In the genomic region with DNA sequence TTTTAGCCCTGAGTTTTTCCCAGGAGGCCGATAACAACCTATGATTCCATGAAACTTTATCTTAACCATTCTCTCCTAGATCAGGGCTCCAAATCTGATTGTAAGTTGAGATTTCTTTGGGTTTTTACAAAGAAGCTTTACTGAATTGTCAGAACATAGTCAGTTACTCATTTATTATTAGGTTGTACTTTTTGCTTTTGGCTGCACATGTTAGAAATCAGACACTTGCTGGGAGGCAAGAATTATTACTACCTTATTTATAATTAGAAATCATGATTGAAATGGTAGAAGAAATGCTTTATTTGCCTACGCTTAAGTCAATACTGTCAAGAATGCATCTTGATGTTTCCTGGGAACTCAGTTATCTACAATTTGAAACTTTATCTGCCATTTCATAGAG, we compare ENCODE assay signal across 19 cellular contexts.
A peak's percentile ranks its signal among the peaks of the same experiment; 100 is the strongest.
DNase-seq lines count a peak whose midpoint lies in the region; ATAC-seq and TF ChIP-seq lines count a peak whose summit lies in the region.
"Had no signal": no experiment of that assay in that cellular context is flagged by ENCODE, and none has a peak within 500 bp of the region (broad histone marks: within the 10 kb centered on the region; RNA-seq: fewer than 3 reads in every experiment).

No MANE protein-coding gene starts in this region.

- H3K27ac ChIP-seq in Peyer's patch (no peak overlapping the region), lower lobe of right lung (no peak overlapping the region)
- H3K27ac ChIP-seq: adrenal gland, gastrocnemius medialis, suprapubic skin, vagina, WERI-Rb-1 had no signal

- no peaks in the 10 kb centered on the region for H3K9me3 ChIP-seq in Peyer's patch
- H3K9me3 ChIP-seq in lower lobe of right lung = no peaks in the 10 kb centered on the region
- H3K9me3 ChIP-seq: adrenal gland, gastrocnemius medialis, suprapubic skin, vagina had no signal

- H3K4me3 ChIP-seq in Peyer's patch (no peak overlapping the region), lower lobe of right lung (no peak overlapping the region)
- H3K4me3 ChIP-seq: adrenal gland, gastrocnemius medialis, suprapubic skin, vagina had no signal

- intact Hi-C loops in lower lobe of right lung (cut with DNase I) = no loop called here

- TF ChIP-seq POLR2A in Peyer's patch (IDR thresholded peaks at IDR 0.05) = no peak

- H3K27me3 Mint-ChIP-seq in stimulated activated naive CD8-positive, alpha-beta T cell treated with anti-CD3 and anti-CD28 coated beads, Interleukin-15, Interleukin-2, amounts not matched to agents 100 ng/mL and 50 ng/mL, for 24 hours = no peaks in the 10 kb centered on the region
- no peaks in the 10 kb centered on the region for H3K27me3 Mint-ChIP-seq in stimulated activated naive CD8-positive, alpha-beta T cell treated with anti-CD3 and anti-CD28 coated beads, Interleukin-15, amount 100 ng/mL, for 72 hours
- no peaks in the 10 kb centered on the region for H3K27me3 Mint-ChIP-seq in WTC11 (ENCODE audit: low read depth)
- H3K27me3 Mint-ChIP-seq in memory B cell = no peaks in the 10 kb centered on the region
- H3K27me3 Mint-ChIP-seq in nephron progenitor cell (ENCODE audit: low read depth, poor library complexity) = no peaks in the 10 kb centered on the region

- no peaks in the 10 kb centered on the region for H3K27me3 ChIP-seq in Peyer's patch
- no peaks in the 10 kb centered on the region for H3K27me3 ChIP-seq in lower lobe of right lung (ENCODE audit: low read depth)
- H3K27me3 ChIP-seq: adrenal gland, gastrocnemius medialis, suprapubic skin, vagina had no signal

- no peak for ATAC-seq in stimulated activated naive CD8-positive, alpha-beta T cell treated with anti-CD3 and anti-CD28 coated beads, Interleukin-15, amount 100 ng/mL, for 72 hours
- ATAC-seq in WTC11 (no peak), memory B cell (ENCODE audit: low read depth) (no peak), GM21367 (IDR thresholded peaks at IDR 0.05; ENCODE audit: unreplicated experiment) (no peak), lower lobe of right lung (no peak)

- peaks cover 95% of the 10 kb centered on the region for H3K4me1 Mint-ChIP-seq in stimulated activated naive CD8-positive, alpha-beta T cell treated with anti-CD3 and anti-CD28 coated beads, Interleukin-15, Interleukin-2, amounts not matched to agents 100 ng/mL and 50 ng/mL, for 24 hours (ENCODE audit: low read depth)
- H3K4me1 Mint-ChIP-seq in stimulated activated naive CD8-positive, alpha-beta T cell treated with anti-CD3 and anti-CD28 coated beads, Interleukin-15, amount 100 ng/mL, for 72 hours = peaks cover 98% of the 10 kb centered on the region
- H3K4me1 Mint-ChIP-seq in WTC11 = peaks cover 59% of the 10 kb centered on the region
- H3K4me1 Mint-ChIP-seq in memory B cell = peaks cover 29% of the 10 kb centered on the region
- H3K4me1 Mint-ChIP-seq in nephron progenitor cell = peaks cover 17% of the 10 kb centered on the region

- H3K27ac Mint-ChIP-seq in stimulated activated naive CD8-positive, alpha-beta T cell treated with anti-CD3 and anti-CD28 coated beads, Interleukin-15, Interleukin-2, amounts not matched to agents 100 ng/mL and 50 ng/mL, for 24 hours = peak overlapping the region; percentile 85
- H3K27ac Mint-ChIP-seq in stimulated activated naive CD8-positive, alpha-beta T cell treated with anti-CD3 and anti-CD28 coated beads, Interleukin-15, amount 100 ng/mL, for 72 hours = peak overlapping the region in 1 of 2 donors; percentile 34
- H3K27ac Mint-ChIP-seq in WTC11 (peak overlapping the region; percentile 48; the same call in 1 of the 2 replicates), memory B cell (peak overlapping the region; percentile 87), nephron progenitor cell (no peak overlapping the region)

- peaks cover 0 to 6% (median 0%) of the 10 kb centered on the region in 3 donors for H3K36me3 ChIP-seq in Peyer's patch
- peaks cover 7% of the 10 kb centered on the region for H3K36me3 ChIP-seq in lower lobe of right lung
- H3K36me3 ChIP-seq: adrenal gland, gastrocnemius medialis, suprapubic skin, vagina, WERI-Rb-1 had no signal

- H3K36me3 Mint-ChIP-seq in stimulated activated naive CD8-positive, alpha-beta T cell treated with anti-CD3 and anti-CD28 coated beads, Interleukin-15, Interleukin-2, amounts not matched to agents 100 ng/mL and 50 ng/mL, for 24 hours (ENCODE audit: low read depth) = peaks cover 79% of the 10 kb centered on the region
- H3K36me3 Mint-ChIP-seq in WTC11 (peaks cover 21% of the 10 kb centered on the region), memory B cell (peaks cover 32% of the 10 kb centered on the region), nephron progenitor cell (ENCODE audit: low read depth) (peaks cover 19% of the 10 kb centered on the region)

- H3K4me1 ChIP-seq in Peyer's patch = peaks cover 0 to 5% (median 0%) of the 10 kb centered on the region in 4 donors
- peaks cover 34% of the 10 kb centered on the region for H3K4me1 ChIP-seq in lower lobe of right lung

- no peak overlapping the region for H3K4me3 Mint-ChIP-seq in stimulated activated naive CD8-positive, alpha-beta T cell treated with anti-CD3 and anti-CD28 coated beads, Interleukin-15, Interleukin-2, amounts not matched to agents 100 ng/mL and 50 ng/mL, for 24 hours
- no peak overlapping the region for H3K4me3 Mint-ChIP-seq in stimulated activated naive CD8-positive, alpha-beta T cell treated with anti-CD3 and anti-CD28 coated beads, Interleukin-15, amount 100 ng/mL, for 72 hours
- no peak overlapping the region for H3K4me3 Mint-ChIP-seq in WTC11
- H3K4me3 Mint-ChIP-seq in memory B cell = no peak overlapping the region
- H3K4me3 Mint-ChIP-seq in nephron progenitor cell = no peak overlapping the region
- H3K4me3 Mint-ChIP-seq: activated T-helper 1 cell treated with anti-CD3 and anti-CD28 coated beads, Interleukin-12 subunit alpha, Interleukin-12 subunit beta, Interleukin-2, Interleukin-4 antibody, amounts not matched to agents 30 ng/mL and 10 ng/mL and 1 ng/mL, durations not matched to agents 14 hours and 24 hours and 36 hours had no signal

- no peaks in the 10 kb centered on the region for H3K9me3 Mint-ChIP-seq in stimulated activated naive CD8-positive, alpha-beta T cell treated with anti-CD3 and anti-CD28 coated beads, Interleukin-15, Interleukin-2, amounts not matched to agents 100 ng/mL and 50 ng/mL, for 24 hours
- no peaks in the 10 kb centered on the region for H3K9me3 Mint-ChIP-seq in stimulated activated naive CD8-positive, alpha-beta T cell treated with anti-CD3 and anti-CD28 coated beads, Interleukin-15, amount 100 ng/mL, for 72 hours
- H3K9me3 Mint-ChIP-seq in WTC11 = peaks cover 16% of the 10 kb centered on the region
- H3K9me3 Mint-ChIP-seq in memory B cell = no peaks in the 10 kb centered on the region
- H3K9me3 Mint-ChIP-seq in nephron progenitor cell = peaks cover 14% of the 10 kb centered on the region
- H3K9me3 Mint-ChIP-seq: activated T-helper 1 cell treated with anti-CD3 and anti-CD28 coated beads, Interleukin-12 subunit alpha, Interleukin-12 subunit beta, Interleukin-2, Interleukin-4 antibody, amounts not matched to agents 30 ng/mL and 10 ng/mL and 1 ng/mL, durations not matched to agents 14 hours and 24 hours and 36 hours had no signal

- POLR2A ChIA-PET in WTC11 (lab: Charles Lee) = no interaction called here

- CTCF ChIA-PET in WTC11 (lab: Charles Lee) = interaction anchor here (0.6 to 2.1 kb wide), 5 partner anchors 14 to 256 kb away, joined by 3 to 4 read pairs (median 4); no protein-coding TSS in a partner anchor

- TF ChIP-seq CTCF in WTC11 (IDR thresholded peaks at IDR 0.05) = no peak
- no peak for TF ChIP-seq CTCF in nephron progenitor cell (IDR thresholded peaks at IDR 0.05)
- no peak for TF ChIP-seq CTCF in Peyer's patch (IDR thresholded peaks at IDR 0.05)
- no peak for TF ChIP-seq CTCF in lower lobe of right lung (IDR thresholded peaks at IDR 0.05)

- DNase-seq in stimulated activated naive CD8-positive, alpha-beta T cell treated with anti-CD3 and anti-CD28 coated beads, Interleukin-15, amount 100 ng/mL, for 72 hours = no peak
- DNase-seq in WTC11 (ENCODE audit: low spot score) (no peak), memory B cell (ENCODE audit: low spot score in 2 of 2) (no peak), nephron progenitor cell (no peak), Peyer's patch (no peak), lower lobe of right lung (no peak)
- DNase-seq: DND-41; KBM-7; NCI-H2081; NCI-H446 treated with DMSO at 0.1 percent for 48 hours; stimulated activated CD8-positive, alpha-beta memory T cell treated with anti-CD3 and anti-CD28 coated beads, Interleukin-4, amount 100 ng/mL, for 48 hours; WERI-Rb-1 had no signal

TF ChIP-seq in WTC11, 78 proteins besides CTCF, POLR2A, EP300 and RAD21 (continues in another document):
- TF ChIP-seq ZNF232 (CRISPR knock-in tag; IDR thresholded peaks at IDR 0.05) (no peak), FOXP1 (CRISPR knock-in tag; IDR thresholded peaks at IDR 0.05; ENCODE audit: borderline replicate concordance) (no peak)
- TF ChIP-seq, protein P1, sequence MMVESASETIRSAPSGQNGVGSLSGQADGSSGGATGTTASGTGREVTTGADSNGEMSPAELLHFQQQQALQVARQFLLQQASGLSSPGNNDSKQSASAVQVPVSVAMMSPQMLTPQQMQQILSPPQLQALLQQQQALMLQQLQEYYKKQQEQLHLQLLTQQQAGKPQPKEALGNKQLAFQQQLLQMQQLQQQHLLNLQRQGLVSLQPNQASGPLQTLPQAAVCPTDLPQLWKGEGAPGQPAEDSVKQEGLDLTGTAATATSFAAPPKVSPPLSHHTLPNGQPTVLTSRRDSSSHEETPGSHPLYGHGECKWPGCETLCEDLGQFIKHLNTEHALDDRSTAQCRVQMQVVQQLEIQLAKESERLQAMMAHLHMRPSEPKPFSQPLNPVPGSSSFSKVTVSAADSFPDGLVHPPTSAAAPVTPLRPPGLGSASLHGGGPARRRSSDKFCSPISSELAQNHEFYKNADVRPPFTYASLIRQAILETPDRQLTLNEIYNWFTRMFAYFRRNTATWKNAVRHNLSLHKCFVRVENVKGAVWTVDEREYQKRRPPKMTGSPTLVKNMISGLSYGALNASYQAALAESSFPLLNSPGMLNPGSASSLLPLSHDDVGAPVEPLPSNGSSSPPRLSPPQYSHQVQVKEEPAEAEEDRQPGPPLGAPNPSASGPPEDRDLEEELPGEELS (CRISPR knock-in tag; IDR thresholded peaks at IDR 0.05) = no peak
- TF ChIP-seq, protein P2, sequence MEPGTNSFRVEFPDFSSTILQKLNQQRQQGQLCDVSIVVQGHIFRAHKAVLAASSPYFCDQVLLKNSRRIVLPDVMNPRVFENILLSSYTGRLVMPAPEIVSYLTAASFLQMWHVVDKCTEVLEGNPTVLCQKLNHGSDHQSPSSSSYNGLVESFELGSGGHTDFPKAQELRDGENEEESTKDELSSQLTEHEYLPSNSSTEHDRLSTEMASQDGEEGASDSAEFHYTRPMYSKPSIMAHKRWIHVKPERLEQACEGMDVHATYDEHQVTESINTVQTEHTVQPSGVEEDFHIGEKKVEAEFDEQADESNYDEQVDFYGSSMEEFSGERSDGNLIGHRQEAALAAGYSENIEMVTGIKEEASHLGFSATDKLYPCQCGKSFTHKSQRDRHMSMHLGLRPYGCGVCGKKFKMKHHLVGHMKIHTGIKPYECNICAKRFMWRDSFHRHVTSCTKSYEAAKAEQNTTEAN (CRISPR knock-in tag; IDR thresholded peaks at IDR 0.05) = no peak
